Comparison of ENCODE assay signal across 7 cellular contexts in the genomic region with DNA sequence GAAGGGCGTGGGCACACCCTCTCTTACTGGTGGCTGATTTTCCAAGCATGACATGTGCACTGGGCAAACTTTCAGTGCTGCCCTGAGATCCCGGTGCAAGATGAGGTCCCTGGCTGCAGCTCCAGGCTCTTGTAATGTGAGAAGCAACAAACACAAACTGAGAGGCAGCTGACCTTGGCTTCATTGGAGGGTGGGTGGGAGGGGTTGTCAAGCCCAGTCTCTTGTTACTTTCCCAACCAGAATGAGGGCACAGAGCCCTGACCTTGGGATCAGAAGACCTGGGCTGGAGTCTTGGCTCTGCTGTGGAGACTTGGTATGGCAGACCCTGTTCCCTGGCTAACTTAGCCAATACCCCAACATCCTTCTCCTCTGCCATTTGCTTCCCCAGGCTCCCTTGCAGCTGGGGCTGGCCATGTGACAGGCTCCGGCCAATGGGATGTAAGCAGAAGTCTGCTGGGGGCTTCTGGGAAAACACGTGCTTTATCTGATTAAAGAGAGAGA.
DNase-seq lines count a peak whose midpoint lies in the region; ATAC-seq and TF ChIP-seq lines count a peak whose summit lies in the region.
"Not testable (repeated sequence)": the region's sequence is repeated elsewhere in the genome, so short reads cannot be mapped to it uniquely, and the experiment has no call there.

No MANE protein-coding gene starts in this region.

- not testable (repeated sequence) for H3F3A ChIP-seq in GM23248 (ENCODE audit: insufficient read depth)

- peaks cover 80% of the 10 kb centered on the region for H3K36me3 Mint-ChIP-seq in nephron progenitor cell (ENCODE audit: low read depth)

- not testable (repeated sequence) for H3K27ac ChIP-seq in GM23248
- peak overlapping the region in 1 of 4 donors; percentile 7 for H3K27ac ChIP-seq in body of pancreas
- H3K27ac ChIP-seq in left ventricle myocardium inferior (replicated peaks), result peak overlapping the region; percentile 84
- peak overlapping the region; percentile 78 for H3K27ac ChIP-seq in skeletal muscle tissue (ENCODE audit: low read depth, low read length)

- H3K9ac ChIP-seq in GM23248, result not testable (repeated sequence)
- H3K9ac ChIP-seq in skeletal muscle tissue (ENCODE audit: low read depth in 1 of 3, low read length in 3 of 3), result peak overlapping the region in 1 of 3 donors; percentile 61

- not testable (repeated sequence) for TF ChIP-seq CTCF in body of pancreas (IDR thresholded peaks at IDR 0.05); fibroblast of villous mesenchyme (IDR thresholded peaks at IDR 0.05; ENCODE audit: insufficient read depth, low read depth, low read length); left ventricle myocardium inferior (IDR thresholded peaks at IDR 0.05; ENCODE audit: borderline replicate concordance); nephron progenitor cell (IDR thresholded peaks at IDR 0.05)

- H3K27me3 Mint-ChIP-seq in nephron progenitor cell (ENCODE audit: low read depth, poor library complexity), result not testable (repeated sequence)

- peak; percentile 62 for ATAC-seq in body of pancreas

- DNase-seq in GM23248 (peak; percentile 32), NCI-H510A treated with DMSO at 0.1 percent for 48 hours (lab: John Stamatoyannopoulos, UW) (peak; percentile 17), body of pancreas (peak in 3 of 4 donors; percentile 35 to 60 (median 47)), fibroblast of villous mesenchyme (ENCODE audit: low read depth) (peak; percentile 21), left ventricle myocardium inferior (peak; percentile 56), nephron progenitor cell (peak; percentile 31)

- not testable (repeated sequence) for H3K4me1 ChIP-seq in GM23248 (ENCODE audit: insufficient read depth)
- peaks cover 18% of the 10 kb centered on the region for H3K4me1 ChIP-seq in body of pancreas
- peaks cover 47% of the 10 kb centered on the region for H3K4me1 ChIP-seq in left ventricle myocardium inferior
- peaks cover 25 to 46% (median 32%) of the 10 kb centered on the region in 3 donors for H3K4me1 ChIP-seq in skeletal muscle tissue (ENCODE audit: control insufficient read depth in 3 of 3, insufficient read depth in 3 of 3, low read length in 3 of 3)

- H2AFZ ChIP-seq in GM23248, result not testable (repeated sequence)

- WGBS in GM23248 (ENCODE audit: low coverage in 1 of 2, low lambda C conversion rate in 2 of 2, missing lambda C conversion rate in 2 of 2), 2 experiments, result 58 to 59% methylated on average over 4 of the region's 4 CpGs
- WGBS in body of pancreas, 2 donors, result 55 to 98% methylated on average over 2 to 4 of the region's 4 CpGs

- H3K36me3 ChIP-seq in GM23248 (ENCODE audit: low read depth); body of pancreas (replicated peaks in 1 of 2; ENCODE audit: insufficient read depth in 1 of 2, low read depth in 2 of 2): not testable (repeated sequence)
- H3K36me3 ChIP-seq in left ventricle myocardium inferior (peaks cover 91% of the 10 kb centered on the region), skeletal muscle tissue (ENCODE audit: control insufficient read depth in 3 of 3, insufficient read depth in 3 of 3, low read length in 3 of 3) (peaks cover 65 to 79% (median 79%) of the 10 kb centered on the region in 3 donors)

- H3K9me3 Mint-ChIP-seq in nephron progenitor cell, result peaks cover 24% of the 10 kb centered on the region

- H3K4me3 Mint-ChIP-seq in nephron progenitor cell, result peak overlapping the region; percentile 45

- peaks cover 15% of the 10 kb centered on the region; the same call in 1 of the 2 replicates for H3K79me2 ChIP-seq in GM23248 (ENCODE audit: insufficient read depth)

- H3K9me3 ChIP-seq in GM23248 (ENCODE audit: low read depth); body of pancreas; left ventricle myocardium inferior (replicated peaks); skeletal muscle tissue (ENCODE audit: control insufficient read depth in 3 of 3, low read length in 3 of 3): not testable (repeated sequence)

- not testable (repeated sequence) for H3K4me2 ChIP-seq in GM23248 (ENCODE audit: unreplicated experiment)

- not testable (repeated sequence) for H4K20me1 ChIP-seq in GM23248 (ENCODE audit: insufficient read depth)

- intact Hi-C loops in body of pancreas (cut with DNase I); left ventricle myocardium inferior (cut with micrococcal nuclease): not testable (repeated sequence)

- in situ Hi-C loops in GM23248 (cut with MboI), result not testable (repeated sequence)

- peaks cover 27% of the 10 kb centered on the region for H3K4me1 Mint-ChIP-seq in nephron progenitor cell

- not testable (repeated sequence) for H3K27me3 ChIP-seq in GM23248 (replicated peaks; ENCODE audit: insufficient read depth); body of pancreas; left ventricle myocardium inferior (ENCODE audit: low read depth); skeletal muscle tissue (ENCODE audit: control insufficient read depth in 3 of 3, insufficient read depth in 3 of 3, low read length in 3 of 3)

- peak overlapping the region; percentile 84 for H3K27ac Mint-ChIP-seq in nephron progenitor cell

- not testable (repeated sequence) for H3K4me3 ChIP-seq in GM23248; body of pancreas; fibroblast of villous mesenchyme (ENCODE audit: low read depth, low read length); left ventricle myocardium inferior; skeletal muscle tissue (ENCODE audit: low read length in 3 of 3)

- H3K9me2 ChIP-seq in GM23248 (ENCODE audit: insufficient read depth), result not testable (repeated sequence)

- not testable (repeated sequence) for TF ChIP-seq POLR2A in body of pancreas (IDR thresholded peaks at IDR 0.05)
